ENCODE assay signal across 1 cellular context in genomic region chr3:23945653-23945902, GRCh38.
A peak's percentile ranks its signal among the peaks of the same experiment; 100 is the strongest.
TF ChIP-seq lines count a peak whose summit lies in the region.

No MANE protein-coding gene starts in this region.

TF ChIP-seq in HepG2, 621 proteins besides CTCF, POLR2A, EP300 and RAD21 (continued from another document):
- TF ChIP-seq ZBED4 (CRISPR knock-in tag; IDR thresholded peaks at IDR 0.05; ENCODE audit: borderline replicate concordance) (no peak), HDAC1 (CRISPR knock-in tag; IDR thresholded peaks at IDR 0.05) (peak; percentile 7; the same call in 1 of the 2 replicates), YEATS4 (CRISPR knock-in tag; IDR thresholded peaks at IDR 0.05; ENCODE audit: borderline replicate concordance) (peak; percentile 93; the same call in 1 of the 2 replicates), ZNF589 (CRISPR knock-in tag; conservative IDR thresholded peaks at IDR 0.05) (peak; percentile 62; the same call in 1 of the 2 replicates), ZFX (CRISPR knock-in tag; IDR thresholded peaks at IDR 0.05; ENCODE audit: low read depth) (peak; percentile 54), ZNF503 (CRISPR knock-in tag; IDR thresholded peaks at IDR 0.05) (no peak), REL (CRISPR knock-in tag; conservative IDR thresholded peaks at IDR 0.05) (peak; percentile 86; the same call in 1 of the 2 replicates), ZNF7 (CRISPR knock-in tag; IDR thresholded peaks at IDR 0.05) (no peak), ZBTB2 (CRISPR knock-in tag; IDR thresholded peaks at IDR 0.05; ENCODE audit: low read depth) (peak; percentile 82; the same call in 1 of the 2 replicates), ZNF740 (CRISPR knock-in tag; IDR thresholded peaks at IDR 0.05) (peak; percentile 89; the same call in 1 of the 2 replicates), FOXA3 (CRISPR knock-in tag; IDR thresholded peaks at IDR 0.05) (peak; percentile 81), HOMEZ (CRISPR knock-in tag; IDR thresholded peaks at IDR 0.05; ENCODE audit: low read depth) (no peak), PATZ1 (CRISPR knock-in tag; IDR thresholded peaks at IDR 0.05) (no peak), ZNF841 (CRISPR knock-in tag; IDR thresholded peaks at IDR 0.05; ENCODE audit: borderline replicate concordance) (peak; percentile 94), CBX1 (IDR thresholded peaks at IDR 0.05; ENCODE audit: low read depth) (no peak), SIX4 (CRISPR knock-in tag; IDR thresholded peaks at IDR 0.05) (no peak), CEBPB (IDR thresholded peaks at IDR 0.05; ENCODE audit: borderline replicate concordance, low read depth, low read length) (no peak), ZFY (CRISPR knock-in tag; IDR thresholded peaks at IDR 0.05) (peak; percentile 59; the same call in 1 of the 2 replicates), DMTF1 (CRISPR knock-in tag; IDR thresholded peaks at IDR 0.05) (no peak), ZNF672 (CRISPR knock-in tag; IDR thresholded peaks at IDR 0.05) (peak; percentile 84), TFDP2 (CRISPR knock-in tag; IDR thresholded peaks at IDR 0.05) (no peak), FOXA1 (IDR thresholded peaks at IDR 0.05) (no peak), FOXA1 (CRISPR knock-in tag; IDR thresholded peaks at IDR 0.05) (peak; percentile 87; the same call in 1 of the 2 replicates), SMAD1 (CRISPR knock-in tag; IDR thresholded peaks at IDR 0.05; ENCODE audit: borderline replicate concordance, low read depth) (no peak)
- TF ChIP-seq, protein P1, sequence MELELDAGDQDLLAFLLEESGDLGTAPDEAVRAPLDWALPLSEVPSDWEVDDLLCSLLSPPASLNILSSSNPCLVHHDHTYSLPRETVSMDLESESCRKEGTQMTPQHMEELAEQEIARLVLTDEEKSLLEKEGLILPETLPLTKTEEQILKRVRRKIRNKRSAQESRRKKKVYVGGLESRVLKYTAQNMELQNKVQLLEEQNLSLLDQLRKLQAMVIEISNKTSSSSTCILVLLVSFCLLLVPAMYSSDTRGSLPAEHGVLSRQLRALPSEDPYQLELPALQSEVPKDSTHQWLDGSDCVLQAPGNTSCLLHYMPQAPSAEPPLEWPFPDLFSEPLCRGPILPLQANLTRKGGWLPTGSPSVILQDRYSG (CRISPR knock-in tag; IDR thresholded peaks at IDR 0.05) = no peak
- TF ChIP-seq, protein P2, sequence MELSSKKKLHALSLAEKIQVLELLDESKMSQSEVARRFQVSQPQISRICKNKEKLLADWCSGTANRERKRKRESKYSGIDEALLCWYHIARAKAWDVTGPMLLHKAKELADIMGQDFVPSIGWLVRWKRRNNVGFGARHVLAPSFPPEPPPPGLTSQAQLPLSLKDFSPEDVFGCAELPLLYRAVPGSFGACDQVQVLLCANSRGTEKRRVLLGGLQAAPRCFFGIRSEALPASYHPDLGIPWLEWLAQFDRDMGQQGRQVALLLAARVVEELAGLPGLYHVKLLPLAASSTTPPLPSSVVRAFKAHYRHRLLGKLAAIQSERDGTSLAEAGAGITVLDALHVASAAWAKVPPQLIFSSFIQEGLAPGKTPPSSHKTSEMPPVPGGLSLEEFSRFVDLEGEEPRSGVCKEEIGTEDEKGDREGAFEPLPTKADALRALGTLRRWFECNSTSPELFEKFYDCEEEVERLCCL (CRISPR knock-in tag; IDR thresholded peaks at IDR 0.05; ENCODE audit: borderline replicate concordance) = no peak
- TF ChIP-seq, protein P3, sequence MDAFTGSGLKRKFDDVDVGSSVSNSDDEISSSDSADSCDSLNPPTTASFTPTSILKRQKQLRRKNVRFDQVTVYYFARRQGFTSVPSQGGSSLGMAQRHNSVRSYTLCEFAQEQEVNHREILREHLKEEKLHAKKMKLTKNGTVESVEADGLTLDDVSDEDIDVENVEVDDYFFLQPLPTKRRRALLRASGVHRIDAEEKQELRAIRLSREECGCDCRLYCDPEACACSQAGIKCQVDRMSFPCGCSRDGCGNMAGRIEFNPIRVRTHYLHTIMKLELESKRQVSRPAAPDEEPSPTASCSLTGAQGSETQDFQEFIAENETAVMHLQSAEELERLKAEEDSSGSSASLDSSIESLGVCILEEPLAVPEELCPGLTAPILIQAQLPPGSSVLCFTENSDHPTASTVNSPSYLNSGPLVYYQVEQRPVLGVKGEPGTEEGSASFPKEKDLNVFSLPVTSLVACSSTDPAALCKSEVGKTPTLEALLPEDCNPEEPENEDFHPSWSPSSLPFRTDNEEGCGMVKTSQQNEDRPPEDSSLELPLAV (CRISPR knock-in tag; conservative IDR thresholded peaks at IDR 0.05; ENCODE audit: low read depth) = peak; percentile 79; the same call in 1 of the 2 replicates
